Comparison of ENCODE assay signal across 20 cellular contexts in genomic region chr13:23903906-23904280, GRCh38. TPM values are rescaled to one million over a fixed set of nuclear protein-coding genes. Genes with fewer than 3 reads are reported as not detected.
DNase-seq lines count a peak whose midpoint lies in the region; ATAC-seq and TF ChIP-seq lines count a peak whose summit lies in the region.
"Had no signal": no experiment of that assay in that cellular context is flagged by ENCODE, and none has a peak within 500 bp of the region (broad histone marks: within the 10 kb centered on the region; RNA-seq: fewer than 3 reads in every experiment).

No MANE protein-coding gene starts in this region.

- DNase-seq in activated T-cell treated with anti-CD3 and anti-CD28 coated beads, Interleukin-2, amount 50 U/mL, for 24 hours, result no peak
- DNase-seq in activated T-cell treated with anti-CD3 and anti-CD28 coated beads, Interleukin-2, amount 50 U/mL, for 1 hour, result no peak
- DNase-seq in dorsolateral prefrontal cortex (no peak), mesendoderm (no peak), thoracic aorta (ENCODE audit: low spot score) (no peak), DMS79 treated with DMSO at 0.1 percent for 48 hours (lab: John Stamatoyannopoulos, UW) (no peak)
- DNase-seq: activated CD4-positive, alpha-beta T cell treated with anti-CD3 and anti-CD28 coated beads, Interleukin-2, amount 50 U/mL, for 48 hours; anterior cingulate cortex; cortex of kidney; natural killer cell; NCI-H1930 had no signal

- no peak overlapping the region for H2BK15ac ChIP-seq in mesendoderm (replicated peaks; ENCODE audit: low read depth)

- peak overlapping the region; percentile 35 for H3K23ac ChIP-seq in mesendoderm (ENCODE audit: low read length)

- WGBS in mesendoderm (ENCODE audit: extremely low coverage, insufficient coverage, low lambda C conversion rate), result no CpG with 5 or more reads among the region's 16 CpGs

- H3K27me3 Mint-ChIP-seq in activated T-cell treated with anti-CD3 and anti-CD28 coated beads, Interleukin-2, amount 50 U/mL, for 24 hours, result peaks cover 57% of the 10 kb centered on the region

- no peak overlapping the region for H4K5ac ChIP-seq in mesendoderm (ENCODE audit: low read length)

- no peaks in the 10 kb centered on the region for H3K79me2 ChIP-seq in mesendoderm (ENCODE audit: control insufficient read depth, insufficient read depth, low read length)

- ATAC-seq in thoracic aorta (ENCODE audit: insufficient number of reproducible peaks, low FRiP score, low read depth) (no peak), HG02885 (IDR thresholded peaks at IDR 0.05; ENCODE audit: poor library complexity, unreplicated experiment) (no peak), HG02840 (IDR thresholded peaks at IDR 0.05; ENCODE audit: low FRiP score, unreplicated experiment) (no peak)

- H3K27me3 ChIP-seq in dorsolateral prefrontal cortex (peaks cover 0 to 32% (median 13%) of the 10 kb centered on the region in 45 donors), mesendoderm (ENCODE audit: insufficient read depth, low read length, poor library complexity) (no peaks in the 10 kb centered on the region), thoracic aorta (replicated peaks; ENCODE audit: insufficient read depth) (no peaks in the 10 kb centered on the region)

- H3K4ac ChIP-seq in mesendoderm (ENCODE audit: low read depth, low read length), result no peak overlapping the region

- no peak overlapping the region for H2BK5ac ChIP-seq in mesendoderm (ENCODE audit: low read length)

- H3K4me1 ChIP-seq in mesendoderm (ENCODE audit: control insufficient read depth, low read depth, low read length) (no peaks in the 10 kb centered on the region), thoracic aorta (ENCODE audit: control insufficient read depth in 1 of 2, low read depth in 2 of 2) (peaks cover 6 to 8% of the 10 kb centered on the region in 2 donors)

- no peaks in the 10 kb centered on the region for H3K36me3 Mint-ChIP-seq in activated T-cell treated with anti-CD3 and anti-CD28 coated beads, Interleukin-2, amount 50 U/mL, for 24 hours (ENCODE audit: low read depth)
- H3K36me3 Mint-ChIP-seq: CD14-positive monocyte, natural killer cell had no signal

- peaks cover 5% of the 10 kb centered on the region for H3K4me1 Mint-ChIP-seq in activated T-cell treated with anti-CD3 and anti-CD28 coated beads, Interleukin-2, amount 50 U/mL, for 24 hours (ENCODE audit: low read depth)

- H3K9ac ChIP-seq in mesendoderm (ENCODE audit: low read length), result no peak overlapping the region

- H3K79me1 ChIP-seq in mesendoderm (ENCODE audit: low read length), result no peaks in the 10 kb centered on the region

- H3K9me3 ChIP-seq in thoracic aorta, result no peaks in the 10 kb centered on the region
- H3K9me3 ChIP-seq: esophagus muscularis mucosa had no signal

- H3K27ac Mint-ChIP-seq in activated T-cell treated with anti-CD3 and anti-CD28 coated beads, Interleukin-2, amount 50 U/mL, for 24 hours, result no peak overlapping the region
- H3K27ac Mint-ChIP-seq: activated T-helper 1 cell treated with anti-CD3 and anti-CD28 coated beads, Interleukin-12 subunit alpha, Interleukin-12 subunit beta, Interleukin-2, Interleukin-4 antibody, amounts not matched to agents 30 ng/mL and 10 ng/mL and 1 ng/mL, durations not matched to agents 14 hours and 24 hours and 36 hours; CD14-positive monocyte; natural killer cell had no signal

- no peak overlapping the region for H2AK5ac ChIP-seq in mesendoderm (ENCODE audit: low read length)

- no peak overlapping the region for H4K8ac ChIP-seq in mesendoderm (ENCODE audit: low read depth, low read length)

- H3K56ac ChIP-seq in mesendoderm (ENCODE audit: low read length), result no peak overlapping the region

- H3K4me3 Mint-ChIP-seq in activated T-cell treated with anti-CD3 and anti-CD28 coated beads, Interleukin-2, amount 50 U/mL, for 24 hours, result peak overlapping the region; percentile 23
- H3K4me3 Mint-ChIP-seq: activated T-helper 1 cell treated with anti-CD3 and anti-CD28 coated beads, Interleukin-12 subunit alpha, Interleukin-12 subunit beta, Interleukin-2, Interleukin-4 antibody, amounts not matched to agents 30 ng/mL and 10 ng/mL and 1 ng/mL, durations not matched to agents 14 hours and 24 hours and 36 hours; natural killer cell had no signal

- intact Hi-C loops in dorsolateral prefrontal cortex (cut with DNase I), result no loop called here

- no peaks in the 10 kb centered on the region for H3K9me3 Mint-ChIP-seq in activated T-cell treated with anti-CD3 and anti-CD28 coated beads, Interleukin-2, amount 50 U/mL, for 24 hours
- H3K9me3 Mint-ChIP-seq: activated T-helper 1 cell treated with anti-CD3 and anti-CD28 coated beads, Interleukin-12 subunit alpha, Interleukin-12 subunit beta, Interleukin-2, Interleukin-4 antibody, amounts not matched to agents 30 ng/mL and 10 ng/mL and 1 ng/mL, durations not matched to agents 14 hours and 24 hours and 36 hours; natural killer cell had no signal

- no peak overlapping the region for H3K18ac ChIP-seq in mesendoderm (ENCODE audit: low read length)

- peak overlapping the region in 45 of 59 donors; percentile 16 to 65 (median 49) for H3K4me3 ChIP-seq in dorsolateral prefrontal cortex
- no peak overlapping the region for H3K4me3 ChIP-seq in mesendoderm (ENCODE audit: low read length)
- H3K4me3 ChIP-seq in thoracic aorta, result peak overlapping the region; percentile 39

- H3K4me2 ChIP-seq in mesendoderm (ENCODE audit: low read length), result no peak overlapping the region

- H3K27ac ChIP-seq in dorsolateral prefrontal cortex (no peak overlapping the region), mesendoderm (ENCODE audit: low read depth, low read length) (no peak overlapping the region), thoracic aorta (no peak overlapping the region)
- H3K27ac ChIP-seq: esophagus muscularis mucosa had no signal

- TF ChIP-seq CTCF in dorsolateral prefrontal cortex (IDR thresholded peaks at IDR 0.05 in 54 of 56, conservative IDR thresholded peaks at IDR 0.05 in 2 of 56; ENCODE audit: low read depth in 1 of 56, partially characterized antibody in 56 of 56), result no peak
- TF ChIP-seq CTCF in thoracic aorta (IDR thresholded peaks at IDR 0.05), result no peak

- no peak overlapping the region for H2BK120ac ChIP-seq in mesendoderm (ENCODE audit: low read depth, low read length)

- H3K36me3 ChIP-seq in mesendoderm (ENCODE audit: control insufficient read depth, insufficient read depth, low read length) (no peaks in the 10 kb centered on the region), thoracic aorta (no peaks in the 10 kb centered on the region)
- H3K36me3 ChIP-seq: esophagus muscularis mucosa had no signal

RNA-seq across cellular contexts. Expression of gene C1QTNF9B, which starts 6.6 kb away (rescaled TPM):
- total RNA-seq in dorsolateral prefrontal cortex (1 to 10 TPM in 20 of 120 experiments, under 1 TPM in 38, not detected in 62; 0.20 to 3.1 (median 0.80) TPM), thoracic aorta (not detected)
- polyA plus RNA-seq in mesendoderm (2013, experiment 1 of 2), result not detected
- polyA plus RNA-seq in mesendoderm (2013, experiment 2 of 2), result not detected
- total RNA-seq: A172; activated T-helper 1 cell treated with anti-CD3 and anti-CD28 coated beads, Interleukin-12 subunit alpha, Interleukin-12 subunit beta, Interleukin-2, Interleukin-4 antibody, amounts not matched to agents 30 ng/mL and 10 ng/mL and 1 ng/mL, durations not matched to agents 14 hours and 24 hours and 36 hours; HT-29; MCF 10A; natural killer cell; NCI-H460 had no signal
- polyA plus RNA-seq: CD14-positive monocyte had no signal

RNA-seq across cellular contexts. Expression of gene MIPEP, which starts 14.7 kb away (rescaled TPM):
- total RNA-seq in dorsolateral prefrontal cortex (10 to 100 TPM in 111 of 120 experiments, 1 to 10 TPM in 9; 8.6 to 21.4 (median 12.6) TPM), thoracic aorta (10 to 100 TPM; 11.6 to 12.0 TPM)
- polyA plus RNA-seq in mesendoderm (2013, experiment 1 of 2), result 18.2 TPM
- 20.5 TPM for polyA plus RNA-seq in mesendoderm (2013, experiment 2 of 2)
